ENCODE assay signal across 17 cellular contexts in genomic region chr6:7770111-7770510, GRCh38. TPM values are rescaled to one million over a fixed set of nuclear protein-coding genes. Genes with fewer than 3 reads are reported as not detected.
DNase-seq lines count a peak whose midpoint lies in the region; ATAC-seq, FAIRE-seq and TF ChIP-seq lines count a peak whose summit lies in the region.
"Had no signal": no experiment of that assay in that cellular context is flagged by ENCODE, and none has a peak within 500 bp of the region (broad histone marks: within the 10 kb centered on the region; RNA-seq: fewer than 3 reads in every experiment).

No MANE protein-coding gene starts in this region.

- peaks cover 99% of the 10 kb centered on the region for H3K79me2 ChIP-seq in endothelial cell of umbilical vein (ENCODE audit: control insufficient read depth, insufficient read depth, low read length)

- BruUV-seq in endothelial cell of umbilical vein (replicated peaks; lab: Mats Ljungman, UMichigan), result no TSS peak

- no peaks in the 10 kb centered on the region for H3K27me3 ChIP-seq in endothelial cell of umbilical vein (ENCODE audit: control insufficient read depth in 2 of 2, insufficient read depth in 2 of 2, low read length in 2 of 2)

- intact Hi-C loops in endothelial cell of umbilical vein (cut with micrococcal nuclease), result no loop called here

- no peak overlapping the region for H3K9ac ChIP-seq in SK-N-MC (ENCODE audit: insufficient read length)
- H3K9ac ChIP-seq in endothelial cell of umbilical vein (replicated peaks; ENCODE audit: extremely low read depth, insufficient read depth, low read length), result no peak overlapping the region

- dilution Hi-C loops in endothelial cell of umbilical vein (cut with MboI; ENCODE audit: extremely low pct_ligation_motif_present, low sequenced_read_pairs), result no loop called here

- peaks cover 20% of the 10 kb centered on the region for H3K4me1 ChIP-seq in A549
- H3K4me1 ChIP-seq in endothelial cell of umbilical vein (ENCODE audit: control insufficient read depth, extremely low read depth, insufficient read depth, low read length), result peaks cover 71% of the 10 kb centered on the region

- TF ChIP-seq POLR2A in A549 (IDR thresholded peaks at IDR 0.05; ENCODE audit: low read length), result no peak
- TF ChIP-seq POLR2A in endothelial cell of umbilical vein (IDR thresholded peaks at IDR 0.05; ENCODE audit: low read depth, low read length), result no peak

- TF ChIP-seq CTCF in A549 (IDR thresholded peaks at IDR 0.05) (no peak), endothelial cell of umbilical vein (IDR thresholded peaks at IDR 0.05; ENCODE audit: extremely low read depth in 1 of 2, insufficient read depth in 1 of 2, low read depth in 1 of 2, low read length in 2 of 2) (no peak)

- POLR2A ChIA-PET in A549 (lab: Yijun Ruan, JAX), result no interaction called here
- POLR2A ChIA-PET in endothelial cell of umbilical vein (lab: Charles Lee), result no interaction called here

- peak overlapping the region in 1 of 2 experiments; percentile 27; a peak in 2 of 6 replicates for H3K27ac ChIP-seq in A549
- H3K27ac ChIP-seq in SK-N-MC, result no peak overlapping the region
- H3K27ac ChIP-seq in endothelial cell of umbilical vein (ENCODE audit: insufficient read depth, low read depth, low read length), result peak overlapping the region; percentile 40
- H3K27ac ChIP-seq in caudate nucleus (ENCODE audit: low read depth, low read length), result no peak overlapping the region

- H3K4me2 ChIP-seq in A549 (peak overlapping the region; percentile 45), endothelial cell of umbilical vein (ENCODE audit: insufficient read depth, low read length) (no peak overlapping the region)

- H4K20me1 ChIP-seq in endothelial cell of umbilical vein (replicated peaks; ENCODE audit: control insufficient read depth, extremely low read depth, insufficient read depth, low read length), result peaks cover 21% of the 10 kb centered on the region

- no peak overlapping the region for H2AFZ ChIP-seq in endothelial cell of umbilical vein (ENCODE audit: low read depth, low read length)

- H3K4me3 ChIP-seq in A549, result no peak overlapping the region
- no peak overlapping the region for H3K4me3 ChIP-seq in SK-N-MC
- no peak overlapping the region for H3K4me3 ChIP-seq in endothelial cell of umbilical vein (replicated peaks in 1 of 3; ENCODE audit: insufficient read depth in 1 of 3, low read depth in 1 of 3, low read length in 3 of 3)
- H3K4me3 ChIP-seq: GM12878 had no signal

- TF ChIP-seq RAD21 in A549 (conservative IDR thresholded peaks at IDR 0.05 in 1 of 2, IDR thresholded peaks at IDR 0.05 in 1 of 2), result no peak

- DNase-seq in A549 (ENCODE audit: low read depth in 1 of 2, low spot score in 1 of 2), result no peak
- DNase-seq in H4 (ENCODE audit: low spot score), result peak; percentile 68
- DNase-seq in SK-N-MC (ENCODE audit: low read depth, low spot score), result peak; percentile 6
- no peak for DNase-seq in endothelial cell of umbilical vein (ENCODE audit: low read depth, low spot score)
- no peak for DNase-seq in NCI-H1930 (lab: John Stamatoyannopoulos, UW)
- DNase-seq in T1000 (lab: John Stamatoyannopoulos, UW), result no peak
- no peak for DNase-seq in caudate nucleus (lab: John Stamatoyannopoulos, UW)
- no peak for DNase-seq in SW 1271 (lab: John Stamatoyannopoulos, UW)
- DNase-seq: DMS79, MV-4-11, NCI-H2029 treated with DMSO at 0.1 percent for 48 hours, NCI-H510A, NCI-H82, T-cell had no signal

- CTCF ChIA-PET in A549 (lab: Yijun Ruan, JAX), result no interaction called here
- CTCF ChIA-PET in endothelial cell of umbilical vein (lab: Charles Lee), result interaction anchor here (0.6 to 2.1 kb wide), 3 partner anchors 9 to 791 kb away, joined by 4 to 6 read pairs (median 4); no protein-coding TSS in a partner anchor

- no peak for TF ChIP-seq EP300 in A549 (IDR thresholded peaks at IDR 0.05)

- H3K36me3 ChIP-seq in SK-N-MC (ENCODE audit: insufficient read depth, low read length) (no peaks in the 10 kb centered on the region), endothelial cell of umbilical vein (ENCODE audit: control insufficient read depth in 2 of 2, extremely low read depth in 1 of 2, insufficient read depth in 2 of 2, low read length in 2 of 2) (peaks cover 25 to 35% of the 10 kb centered on the region in 2 experiments)

- no peak for ATAC-seq in A549
- ATAC-seq: GM12878, T-cell had no signal

- H3K9me3 ChIP-seq in A549, result no peaks in the 10 kb centered on the region
- H3K9me3 ChIP-seq in SK-N-MC (ENCODE audit: low read depth, low read length), result no peaks in the 10 kb centered on the region
- no peaks in the 10 kb centered on the region for H3K9me3 ChIP-seq in endothelial cell of umbilical vein (replicated peaks; ENCODE audit: control insufficient read depth, insufficient read depth, low read length)

- no peaks in the 10 kb centered on the region for H3K9me1 ChIP-seq in endothelial cell of umbilical vein (replicated peaks; ENCODE audit: control insufficient read depth, extremely low read depth, insufficient read depth, low read length)

- 96% methylated on average over 4 of the region's 4 CpGs for WGBS in A549 (ENCODE audit: missing lambda C conversion rate)

- FAIRE-seq in A549 (lab: Jason Lieb, UNC) (no peak), endothelial cell of umbilical vein (lab: Jason Lieb, UNC) (peak; percentile 15)
- FAIRE-seq: A204.1, GM12878, GM18507 had no signal

TF ChIP-seq in A549, 52 proteins besides CTCF, POLR2A, EP300 and RAD21 (continues in another document):
- TF ChIP-seq CHD2 (IDR thresholded peaks at IDR 0.05; ENCODE audit: low read length, partially characterized antibody) (no peak), CEBPB (IDR thresholded peaks at IDR 0.05) (no peak), ZSCAN20 (CRISPR knock-in tag; IDR thresholded peaks at IDR 0.05) (no peak), TP53 (CRISPR knock-in tag; IDR thresholded peaks at IDR 0.05) (no peak), HOXB5 (CRISPR knock-in tag; IDR thresholded peaks at IDR 0.05) (no peak), RFX5 (IDR thresholded peaks at IDR 0.05) (no peak), HMGXB4 (CRISPR knock-in tag; IDR thresholded peaks at IDR 0.05; ENCODE audit: borderline replicate concordance) (no peak), JUN (IDR thresholded peaks at IDR 0.05) (no peak), HOXA7 (CRISPR knock-in tag; IDR thresholded peaks at IDR 0.05) (no peak), HEYL (CRISPR knock-in tag; IDR thresholded peaks at IDR 0.05) (no peak)

TF ChIP-seq in endothelial cell of umbilical vein, 7 proteins besides CTCF, POLR2A, EP300 and RAD21:
- TF ChIP-seq FOS (IDR thresholded peaks at IDR 0.05; ENCODE audit: borderline replicate concordance, insufficient read depth, low read length), result no peak
- TF ChIP-seq EZH2 (IDR thresholded peaks at IDR 0.05; ENCODE audit: borderline replicate concordance, low read depth, low read length, severe bottlenecking), result no peak
- TF ChIP-seq GATA2 (IDR thresholded peaks at IDR 0.05; ENCODE audit: insufficient read depth, insufficient read length, low read depth, low read length), result no peak
- TF ChIP-seq MAX (IDR thresholded peaks at IDR 0.05; ENCODE audit: insufficient read depth, insufficient read length), result no peak
- no peak for TF ChIP-seq JUN (IDR thresholded peaks at IDR 0.05; ENCODE audit: borderline replicate concordance, insufficient read depth, insufficient read length, low read depth)
- no peak for TF ChIP-seq POLR2AphosphoS5 (IDR thresholded peaks at IDR 0.05; ENCODE audit: insufficient read depth, low read depth, low read length)
- TF ChIP-seq MYC (IDR thresholded peaks at IDR 0.05; ENCODE audit: low read depth, low read length), result no peak

RNA-seq across cellular contexts. Expression of gene BMP6, which starts 44.2 kb away (rescaled TPM):
- polyA plus RNA-seq in A549 (2011; rRNA removed) (23.0 and 26.5 TPM in 2 replicates), A549 (2017; fragmentation: RNase III; extraction: RNeasy Plus Mini Kit Qiagen cat#74134 plus additional on column Dnase treatment) (3.0 to 8.4 TPM (median 4.5 TPM) in 3 replicates), endothelial cell of umbilical vein (276 and 285 TPM in 2 replicates)
- 5.0 and 6.0 TPM in 2 replicates for polyA plus RNA-seq in A549 (2012; cell fraction: cytosol; rRNA removed)
- 5.7 and 6.1 TPM in 2 replicates for polyA plus RNA-seq in A549 (2012; cell fraction: nucleus; rRNA removed)
- 21.0 and 26.3 TPM in 2 replicates for polyA minus RNA-seq in A549 (2011; rRNA and poly(A)+ RNA removed)
- 2.1 and 2.8 TPM in 2 replicates for total RNA-seq in H4 (2014; rRNA removed; shearing (Covaris generic))
- total RNA-seq in endothelial cell of umbilical vein, result 221 and 234 TPM in 2 replicates
- 243 and 254 TPM in 2 replicates for polyA plus RNA-seq in endothelial cell of umbilical vein (2011; cell fraction: cytosol; rRNA removed)
- 202 and 209 TPM in 2 replicates for polyA plus RNA-seq in endothelial cell of umbilical vein (2011; cell fraction: nucleus; rRNA removed)
- 157 and 189 TPM in 2 replicates for polyA plus RNA-seq in endothelial cell of umbilical vein (2012)
- 432 and 438 TPM in 2 replicates for polyA minus RNA-seq in endothelial cell of umbilical vein
- 42.2 TPM for polyA minus RNA-seq in endothelial cell of umbilical vein (2011; cell fraction: cytosol; rRNA and poly(A)+ RNA removed)
- polyA minus RNA-seq in endothelial cell of umbilical vein (2011; cell fraction: nucleus; rRNA and poly(A)+ RNA removed), result 249 and 278 TPM in 2 replicates

Comparison
In these comparisons a context has a peak if more than half of its experiments do, and no peak if none do; other contexts are left out.
1. DNase-seq: peak in H4 (single experiment) and SK-N-MC (single experiment); none in A549 (0 of 2), endothelial cell of umbilical vein (single experiment), NCI-H1930 (0 of 2), T1000 (single experiment), caudate nucleus (0 of 61) and SW 1271 (0 of 2).
2. RNA of gene BMP6, which starts 44.2 kb away (total RNA-seq): 221 to 234 TPM in endothelial cell of umbilical vein; 2.1 to 2.8 TPM in H4; every median in the first group is over 10 times any median in the second.